ENCODE assay signal across 1 cellular context in the genomic region with DNA sequence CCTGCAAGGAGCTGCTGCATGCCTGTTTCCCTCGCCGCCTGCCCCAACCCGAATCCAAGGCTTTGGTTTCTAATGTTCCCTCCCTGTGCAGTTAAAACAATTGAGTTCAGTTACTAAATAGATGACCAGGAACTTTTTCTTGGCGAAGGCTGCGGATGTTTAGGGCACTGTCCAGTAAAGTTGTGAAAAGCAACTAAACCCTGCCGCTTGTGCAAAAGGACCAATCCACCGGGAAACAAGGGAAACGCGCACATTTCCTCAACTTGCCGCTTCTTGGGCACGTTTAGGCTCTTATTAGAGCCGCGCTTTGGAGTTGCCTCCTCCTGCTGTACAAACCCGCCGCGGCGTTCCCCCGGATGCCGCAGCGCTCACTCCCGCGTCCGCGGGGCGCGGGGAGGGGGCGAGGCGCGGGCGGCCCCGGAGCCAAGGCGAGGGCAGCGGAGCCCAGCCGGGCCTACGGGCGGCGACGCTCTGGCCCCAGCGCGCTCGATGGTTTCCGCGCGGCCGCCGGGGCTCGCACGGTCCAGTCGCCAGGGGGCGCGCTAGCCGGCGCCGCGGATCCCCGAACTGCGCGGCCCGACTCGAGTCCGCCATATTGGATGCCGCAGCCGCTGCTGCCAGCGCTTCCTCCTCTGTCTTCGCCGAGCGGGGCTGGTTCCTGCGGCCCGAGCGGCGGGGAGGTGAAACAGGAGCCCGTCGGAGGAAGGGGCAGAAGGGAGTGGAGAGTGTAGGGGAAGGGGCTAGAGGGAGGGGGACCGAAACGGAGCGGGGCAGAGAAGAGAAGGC.
TF ChIP-seq lines count a peak whose summit lies in the region.

A gene with protein sequence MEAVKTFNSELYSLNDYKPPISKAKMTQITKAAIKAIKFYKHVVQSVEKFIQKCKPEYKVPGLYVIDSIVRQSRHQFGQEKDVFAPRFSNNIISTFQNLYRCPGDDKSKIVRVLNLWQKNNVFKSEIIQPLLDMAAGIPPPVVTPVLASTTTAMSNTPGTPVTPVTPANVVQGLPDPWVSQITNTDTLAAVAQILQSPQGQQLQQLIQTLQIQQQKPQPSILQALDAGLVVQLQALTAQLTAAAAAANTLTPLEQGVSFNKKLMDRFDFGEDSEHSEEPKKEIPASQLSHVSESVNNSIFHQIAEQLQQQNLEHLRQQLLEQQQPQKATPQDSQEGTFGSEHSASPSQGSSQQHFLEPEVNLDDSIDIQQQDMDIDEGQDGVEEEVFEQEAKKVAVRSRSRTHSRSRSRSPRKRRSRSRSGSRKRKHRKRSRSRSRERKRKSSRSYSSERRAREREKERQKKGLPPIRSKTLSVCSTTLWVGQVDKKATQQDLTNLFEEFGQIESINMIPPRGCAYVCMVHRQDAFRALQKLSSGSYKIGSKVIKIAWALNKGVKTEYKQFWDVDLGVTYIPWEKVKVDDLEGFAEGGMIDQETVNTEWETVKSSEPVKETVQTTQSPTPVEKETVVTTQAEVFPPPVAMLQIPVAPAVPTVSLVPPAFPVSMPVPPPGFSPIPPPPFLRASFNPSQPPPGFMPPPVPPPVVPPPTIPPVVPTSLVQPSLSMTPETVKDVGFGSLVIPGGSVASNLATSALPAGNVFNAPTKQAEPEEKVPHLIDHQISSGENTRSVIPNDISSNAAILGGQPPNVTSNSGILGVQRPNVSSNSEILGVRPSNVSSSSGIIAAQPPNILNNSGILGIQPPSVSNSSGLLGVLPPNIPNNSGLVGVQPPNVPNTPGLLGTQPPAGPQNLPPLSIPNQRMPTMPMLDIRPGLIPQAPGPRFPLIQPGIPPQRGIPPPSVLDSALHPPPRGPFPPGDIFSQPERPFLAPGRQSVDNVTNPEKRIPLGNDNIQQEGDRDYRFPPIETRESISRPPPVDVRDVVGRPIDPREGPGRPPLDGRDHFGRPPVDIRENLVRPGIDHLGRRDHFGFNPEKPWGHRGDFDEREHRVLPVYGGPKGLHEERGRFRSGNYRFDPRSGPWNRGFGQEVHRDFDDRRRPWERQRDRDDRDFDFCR (N-terminal part only) (plus strand): TSS at position 593 of the 786 bp plus-strand sequence. CDS start 485 bp downstream, outside the sequence.

TF ChIP-seq in K562, 482 proteins besides CTCF, POLR2A, EP300 and RAD21 (continued from another document):
- TF ChIP-seq, protein P1, sequence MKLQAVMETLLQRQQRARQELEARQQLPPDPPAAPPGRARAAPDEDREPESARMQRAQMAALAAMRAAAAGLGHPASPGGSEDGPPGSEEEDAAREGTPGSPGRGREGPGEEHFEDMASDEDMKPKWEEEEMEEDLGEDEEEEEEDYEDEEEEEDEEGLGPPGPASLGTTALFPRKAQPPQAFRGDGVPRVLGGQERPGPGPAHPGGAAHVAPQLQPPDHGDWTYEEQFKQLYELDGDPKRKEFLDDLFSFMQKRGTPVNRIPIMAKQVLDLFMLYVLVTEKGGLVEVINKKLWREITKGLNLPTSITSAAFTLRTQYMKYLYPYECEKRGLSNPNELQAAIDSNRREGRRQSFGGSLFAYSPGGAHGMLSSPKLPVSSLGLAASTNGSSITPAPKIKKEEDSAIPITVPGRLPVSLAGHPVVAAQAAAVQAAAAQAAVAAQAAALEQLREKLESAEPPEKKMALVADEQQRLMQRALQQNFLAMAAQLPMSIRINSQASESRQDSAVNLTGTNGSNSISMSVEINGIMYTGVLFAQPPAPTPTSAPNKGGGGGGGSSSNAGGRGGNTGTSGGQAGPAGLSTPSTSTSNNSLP (IDR thresholded peaks at IDR 0.05; ENCODE audit: borderline replicate concordance, low read depth, low read length), result no peak; the same call in 1 of the 2 replicates
- 0 out of 4 replicates have a peak, but pooled peaks of 1 of the 2 experiments have one; percentile 8 for TF ChIP-seq ETV6 (IDR thresholded peaks at IDR 0.05; ENCODE audit: borderline replicate concordance in 1 of 2, low read depth in 2 of 2, low read length in 1 of 2)
- TF ChIP-seq ETV6 (CRISPR knock-in tag; IDR thresholded peaks at IDR 0.05; ENCODE audit: borderline replicate concordance), result peak; percentile 44; the same call in 1 of the 2 replicates
- no peak; the same call in 1 of the 2 replicates for TF ChIP-seq SMARCE1 (IDR thresholded peaks at IDR 0.05)
- TF ChIP-seq ZSCAN32 (CRISPR knock-in tag; IDR thresholded peaks at IDR 0.05), result no peak
- no peak for TF ChIP-seq CEBPB (tag; IDR thresholded peaks at IDR 0.05)
- TF ChIP-seq, protein P2, sequence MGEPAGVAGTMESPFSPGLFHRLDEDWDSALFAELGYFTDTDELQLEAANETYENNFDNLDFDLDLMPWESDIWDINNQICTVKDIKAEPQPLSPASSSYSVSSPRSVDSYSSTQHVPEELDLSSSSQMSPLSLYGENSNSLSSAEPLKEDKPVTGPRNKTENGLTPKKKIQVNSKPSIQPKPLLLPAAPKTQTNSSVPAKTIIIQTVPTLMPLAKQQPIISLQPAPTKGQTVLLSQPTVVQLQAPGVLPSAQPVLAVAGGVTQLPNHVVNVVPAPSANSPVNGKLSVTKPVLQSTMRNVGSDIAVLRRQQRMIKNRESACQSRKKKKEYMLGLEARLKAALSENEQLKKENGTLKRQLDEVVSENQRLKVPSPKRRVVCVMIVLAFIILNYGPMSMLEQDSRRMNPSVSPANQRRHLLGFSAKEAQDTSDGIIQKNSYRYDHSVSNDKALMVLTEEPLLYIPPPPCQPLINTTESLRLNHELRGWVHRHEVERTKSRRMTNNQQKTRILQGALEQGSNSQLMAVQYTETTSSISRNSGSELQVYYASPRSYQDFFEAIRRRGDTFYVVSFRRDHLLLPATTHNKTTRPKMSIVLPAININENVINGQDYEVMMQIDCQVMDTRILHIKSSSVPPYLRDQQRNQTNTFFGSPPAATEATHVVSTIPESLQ (CRISPR knock-in tag; IDR thresholded peaks at IDR 0.05), result peak; percentile 91
- no peak for TF ChIP-seq STAT5B (CRISPR knock-in tag; IDR thresholded peaks at IDR 0.05)
- TF ChIP-seq, protein P3, sequence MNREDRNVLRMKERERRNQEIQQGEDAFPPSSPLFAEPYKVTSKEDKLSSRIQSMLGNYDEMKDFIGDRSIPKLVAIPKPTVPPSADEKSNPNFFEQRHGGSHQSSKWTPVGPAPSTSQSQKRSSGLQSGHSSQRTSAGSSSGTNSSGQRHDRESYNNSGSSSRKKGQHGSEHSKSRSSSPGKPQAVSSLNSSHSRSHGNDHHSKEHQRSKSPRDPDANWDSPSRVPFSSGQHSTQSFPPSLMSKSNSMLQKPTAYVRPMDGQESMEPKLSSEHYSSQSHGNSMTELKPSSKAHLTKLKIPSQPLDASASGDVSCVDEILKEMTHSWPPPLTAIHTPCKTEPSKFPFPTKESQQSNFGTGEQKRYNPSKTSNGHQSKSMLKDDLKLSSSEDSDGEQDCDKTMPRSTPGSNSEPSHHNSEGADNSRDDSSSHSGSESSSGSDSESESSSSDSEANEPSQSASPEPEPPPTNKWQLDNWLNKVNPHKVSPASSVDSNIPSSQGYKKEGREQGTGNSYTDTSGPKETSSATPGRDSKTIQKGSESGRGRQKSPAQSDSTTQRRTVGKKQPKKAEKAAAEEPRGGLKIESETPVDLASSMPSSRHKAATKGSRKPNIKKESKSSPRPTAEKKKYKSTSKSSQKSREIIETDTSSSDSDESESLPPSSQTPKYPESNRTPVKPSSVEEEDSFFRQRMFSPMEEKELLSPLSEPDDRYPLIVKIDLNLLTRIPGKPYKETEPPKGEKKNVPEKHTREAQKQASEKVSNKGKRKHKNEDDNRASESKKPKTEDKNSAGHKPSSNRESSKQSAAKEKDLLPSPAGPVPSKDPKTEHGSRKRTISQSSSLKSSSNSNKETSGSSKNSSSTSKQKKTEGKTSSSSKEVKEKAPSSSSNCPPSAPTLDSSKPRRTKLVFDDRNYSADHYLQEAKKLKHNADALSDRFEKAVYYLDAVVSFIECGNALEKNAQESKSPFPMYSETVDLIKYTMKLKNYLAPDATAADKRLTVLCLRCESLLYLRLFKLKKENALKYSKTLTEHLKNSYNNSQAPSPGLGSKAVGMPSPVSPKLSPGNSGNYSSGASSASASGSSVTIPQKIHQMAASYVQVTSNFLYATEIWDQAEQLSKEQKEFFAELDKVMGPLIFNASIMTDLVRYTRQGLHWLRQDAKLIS (CRISPR knock-in tag; IDR thresholded peaks at IDR 0.05), result peak; percentile 88; the same call in 1 of the 2 replicates
- TF ChIP-seq SRF (CRISPR knock-in tag; IDR thresholded peaks at IDR 0.05), result 0 out of 4 replicates have a peak, but pooled peaks of 1 of the 2 experiments have one; percentile 38
- TF ChIP-seq NCOR1 (IDR thresholded peaks at IDR 0.05), result peak; percentile 40
- no peak for TF ChIP-seq NR4A1 (CRISPR knock-in tag; IDR thresholded peaks at IDR 0.05)
- peak; percentile 79 for TF ChIP-seq NR4A1 (tag; IDR thresholded peaks at IDR 0.05)
- TF ChIP-seq SREBF1 (IDR thresholded peaks at IDR 0.05; ENCODE audit: borderline replicate concordance, low read depth, low read length), result 0 out of 2 replicates have a peak, but pooled peaks have one; percentile 21
- 0 out of 2 replicates have a peak, but pooled peaks have one; percentile 75 for TF ChIP-seq CAMTA2 (CRISPR knock-in tag; conservative IDR thresholded peaks at IDR 0.05)
- TF ChIP-seq RBBP5 (IDR thresholded peaks at IDR 0.05; ENCODE audit: borderline replicate concordance, insufficient read depth, low read length, poor library complexity, severe bottlenecking), result peak; percentile 93
- 0 out of 2 replicates have a peak, but pooled peaks have one; percentile 19 for TF ChIP-seq ZBED1 (IDR thresholded peaks at IDR 0.05)
- peak; percentile 93 for TF ChIP-seq EP400 (IDR thresholded peaks at IDR 0.05)
- peak; percentile 96 for TF ChIP-seq NFRKB (IDR thresholded peaks at IDR 0.05; ENCODE audit: low read depth)
- TF ChIP-seq, protein P4, sequence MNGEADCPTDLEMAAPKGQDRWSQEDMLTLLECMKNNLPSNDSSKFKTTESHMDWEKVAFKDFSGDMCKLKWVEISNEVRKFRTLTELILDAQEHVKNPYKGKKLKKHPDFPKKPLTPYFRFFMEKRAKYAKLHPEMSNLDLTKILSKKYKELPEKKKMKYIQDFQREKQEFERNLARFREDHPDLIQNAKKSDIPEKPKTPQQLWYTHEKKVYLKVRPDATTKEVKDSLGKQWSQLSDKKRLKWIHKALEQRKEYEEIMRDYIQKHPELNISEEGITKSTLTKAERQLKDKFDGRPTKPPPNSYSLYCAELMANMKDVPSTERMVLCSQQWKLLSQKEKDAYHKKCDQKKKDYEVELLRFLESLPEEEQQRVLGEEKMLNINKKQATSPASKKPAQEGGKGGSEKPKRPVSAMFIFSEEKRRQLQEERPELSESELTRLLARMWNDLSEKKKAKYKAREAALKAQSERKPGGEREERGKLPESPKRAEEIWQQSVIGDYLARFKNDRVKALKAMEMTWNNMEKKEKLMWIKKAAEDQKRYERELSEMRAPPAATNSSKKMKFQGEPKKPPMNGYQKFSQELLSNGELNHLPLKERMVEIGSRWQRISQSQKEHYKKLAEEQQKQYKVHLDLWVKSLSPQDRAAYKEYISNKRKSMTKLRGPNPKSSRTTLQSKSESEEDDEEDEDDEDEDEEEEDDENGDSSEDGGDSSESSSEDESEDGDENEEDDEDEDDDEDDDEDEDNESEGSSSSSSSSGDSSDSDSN (IDR thresholded peaks at IDR 0.05; ENCODE audit: borderline replicate concordance in 1 of 2, low read depth in 2 of 2, low read length in 2 of 2), result peak; percentile 78 to 96
- TF ChIP-seq, protein P5, sequence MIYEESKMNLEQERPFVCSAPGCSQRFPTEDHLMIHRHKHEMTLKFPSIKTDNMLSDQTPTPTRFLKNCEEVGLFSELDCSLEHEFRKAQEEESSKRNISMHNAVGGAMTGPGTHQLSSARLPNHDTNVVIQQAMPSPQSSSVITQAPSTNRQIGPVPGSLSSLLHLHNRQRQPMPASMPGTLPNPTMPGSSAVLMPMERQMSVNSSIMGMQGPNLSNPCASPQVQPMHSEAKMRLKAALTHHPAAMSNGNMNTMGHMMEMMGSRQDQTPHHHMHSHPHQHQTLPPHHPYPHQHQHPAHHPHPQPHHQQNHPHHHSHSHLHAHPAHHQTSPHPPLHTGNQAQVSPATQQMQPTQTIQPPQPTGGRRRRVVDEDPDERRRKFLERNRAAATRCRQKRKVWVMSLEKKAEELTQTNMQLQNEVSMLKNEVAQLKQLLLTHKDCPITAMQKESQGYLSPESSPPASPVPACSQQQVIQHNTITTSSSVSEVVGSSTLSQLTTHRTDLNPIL (CRISPR knock-in tag; IDR thresholded peaks at IDR 0.05), result no peak
